Comparison of ENCODE assay signal across 15 cellular contexts in genomic region chr19:5637971-5638370, GRCh38.
"Had no signal": no experiment of that assay in that cellular context is flagged by ENCODE, and none has a peak within 500 bp of the region (broad histone marks: within the 10 kb centered on the region; RNA-seq: fewer than 3 reads in every experiment).

No MANE protein-coding gene starts in this region.

- DNase-seq: activated CD4-positive, alpha-beta memory T cell treated with anti-CD3 and anti-CD28 coated beads, Interleukin-2, amount 10 ng/mL, durations not matched to agents 7 days and 5 days; activated CD4-positive, alpha-beta T cell treated with anti-CD3 and anti-CD28 coated beads for 4 hours; activated CD8-positive, alpha-beta memory T cell treated with anti-CD3 and anti-CD28 coated beads, Interleukin-2, amount 10 ng/mL, durations not matched to agents 7 days and 5 days; activated naive CD4-positive, alpha-beta T cell treated with Interleukin-2 at 50 U/mL for 16 hours; activated naive CD8-positive, alpha-beta T cell treated with anti-CD3 and anti-CD28 coated beads, Interleukin-2, amount 10 ng/mL, durations not matched to agents 7 days and 5 days; caudate nucleus; effector memory CD8-positive, alpha-beta T cell; heart right ventricle; left ventricle myocardium inferior; natural killer cell; stimulated activated naive B cell treated with anti-CD40 and anti-IgM and Interleukin-4, amounts not matched to agents 10 μg/mL and 1 μg/mL and 100 μg/mL, for 72 hours; T-helper 2 cell; WERI-Rb-1 had no signal

- H3K27ac ChIP-seq: heart right ventricle, left ventricle myocardium inferior, parathyroid adenoma, WERI-Rb-1 had no signal

- H3K9me3 ChIP-seq: heart right ventricle, left ventricle myocardium inferior, spleen had no signal

- H3K9ac ChIP-seq: parathyroid adenoma had no signal

- H3K27me3 ChIP-seq: heart right ventricle, spleen had no signal

- H3K4me3 ChIP-seq: heart right ventricle, left ventricle myocardium inferior, spleen had no signal
